In genomic region chr1:108746382-108747127, GRCh38 we compare ENCODE assay signal across 8 cellular contexts. TPM values are rescaled to one million over a fixed set of nuclear protein-coding genes. Genes with fewer than 3 reads are reported as not detected.
DNase-seq lines count a peak whose midpoint lies in the region; ATAC-seq, FAIRE-seq and TF ChIP-seq lines count a peak whose summit lies in the region.

STXBP3 (plus strand) TSS chr1:108746674; CDS start chr1:108746738, 64 bp downstream.

- H3K27ac ChIP-seq in HUES64 (ENCODE audit: low read depth, low read length) (peak within 1 kb of the TSS; percentile 91), OCI-LY1 (ENCODE audit: low read depth, low read length, poor library complexity, severe bottlenecking) (peak within 1 kb of the TSS; percentile 25)

- H3K9ac ChIP-seq in HUES64 (ENCODE audit: low read depth, low read length) (peak within 1 kb of the TSS; percentile 93), OCI-LY1 (ENCODE audit: low read length) (peak within 1 kb of the TSS; percentile 79)

- H3K27ac Mint-ChIP-seq in endothelial cell (ENCODE audit: unreplicated experiment): peak within 1 kb of the TSS; percentile 98

- H3K79me2 ChIP-seq in OCI-LY1 (ENCODE audit: insufficient read depth, low read length): peaks cover 5% of the 10 kb centered on the region; the same call in 1 of the 2 replicates

- H3K4me1 Mint-ChIP-seq in endothelial cell (ENCODE audit: unreplicated experiment): peaks cover 13% of the 10 kb centered on the region

- H3K9me3 ChIP-seq in HUES64 (ENCODE audit: insufficient read depth, low read depth, low read length) (no peaks in the 10 kb centered on the region), OCI-LY1 (ENCODE audit: low read length) (no peaks in the 10 kb centered on the region)

- peaks cover 11% of the 10 kb centered on the region; the same call in 1 of the 2 replicates for H3K4me1 ChIP-seq in HUES64 (ENCODE audit: insufficient read depth, low read length)
- peaks cover 17% of the 10 kb centered on the region for H3K4me1 ChIP-seq in OCI-LY1 (ENCODE audit: insufficient read depth, low read length, severe bottlenecking)

- DNase-seq in D721Med (ENCODE audit: insufficient read length, low spot score) (peak; percentile 77), endothelial cell (ENCODE audit: low spot score) (peak; percentile 100), middle frontal gyrus (ENCODE audit: extremely low spot score, low spot score) (peak; percentile 94)
- DNase-seq in activated CD8-positive, alpha-beta memory T cell treated with anti-CD3 and anti-CD28 coated beads, Interleukin-2, amount 50 U/mL, for 48 hours: peak; percentile 100
- peak; percentile 100 for DNase-seq in stimulated activated CD8-positive, alpha-beta memory T cell treated with anti-CD3 and anti-CD28 coated beads, Interleukin-4, amount 100 ng/mL, for 1 hour (ENCODE audit: low read depth in 2 of 2, low spot score in 1 of 2)

- ATAC-seq in GM21423 (IDR thresholded peaks at IDR 0.05; ENCODE audit: unreplicated experiment): peak; percentile 86

- peaks cover 3% of the 10 kb centered on the region; the same call in 1 of the 2 replicates for H3K36me3 ChIP-seq in HUES64 (ENCODE audit: insufficient read depth, low read length)
- peaks cover 7% of the 10 kb centered on the region; the same call in 1 of the 2 replicates for H3K36me3 ChIP-seq in OCI-LY1 (ENCODE audit: insufficient read depth, low read length)

- FAIRE-seq in D721Med (lab: Jason Lieb, UNC): peak; percentile 11

- TF ChIP-seq CTCF in D721Med (IDR thresholded peaks at IDR 0.05; ENCODE audit: insufficient read depth, missing control alignments) (peak; percentile 69), OCI-LY1 (IDR thresholded peaks at IDR 0.05; ENCODE audit: low read length) (peak; percentile 93), endothelial cell (IDR thresholded peaks at IDR 0.05; ENCODE audit: unreplicated experiment) (peak; percentile 85)

- H3K4me3 ChIP-seq in HUES64 (ENCODE audit: low read length) (peak within 1 kb of the TSS; percentile 91), OCI-LY1 (ENCODE audit: low read depth, low read length, poor library complexity, severe bottlenecking) (peak within 1 kb of the TSS; percentile 73)

- no peaks in the 10 kb centered on the region for H4K20me1 ChIP-seq in OCI-LY1 (ENCODE audit: insufficient read depth, low read length)

- no peaks in the 10 kb centered on the region for H3K9me3 Mint-ChIP-seq in endothelial cell (ENCODE audit: unreplicated experiment)

- peaks cover 13% of the 10 kb centered on the region for H3K27me3 Mint-ChIP-seq in endothelial cell (ENCODE audit: unreplicated experiment)

- peak within 1 kb of the TSS; percentile 99 for H3K4me3 Mint-ChIP-seq in endothelial cell (ENCODE audit: unreplicated experiment)

- WGBS in HUES64: under 1% methylated on average over 69 of the region's 71 CpGs

- no peaks in the 10 kb centered on the region for H3K9me2 ChIP-seq in OCI-LY1 (ENCODE audit: low read depth, low read length)

- no peaks in the 10 kb centered on the region for H3F3A ChIP-seq in OCI-LY1 (ENCODE audit: insufficient read depth, low read length)

- peaks cover 5% of the 10 kb centered on the region; the same call in 1 of the 2 replicates for H3K27me3 ChIP-seq in HUES64 (ENCODE audit: insufficient read depth, low read length)
- no peaks in the 10 kb centered on the region for H3K27me3 ChIP-seq in OCI-LY1 (ENCODE audit: insufficient read depth, low read length)

- H2AFZ ChIP-seq in OCI-LY1 (ENCODE audit: low read length): 0 out of 2 replicates have a peak within 1 kb of the TSS, but pooled peaks have one; percentile 36

- peaks cover 5% of the 10 kb centered on the region for H3K36me3 Mint-ChIP-seq in endothelial cell (ENCODE audit: low read depth, unreplicated experiment)

- peak within 1 kb of the TSS; percentile 83 for H3K4me2 ChIP-seq in OCI-LY1 (ENCODE audit: low read length)

RNA-seq across cellular contexts. Expression of gene STXBP3, which starts in this region (rescaled TPM):
- 29.5 TPM for polyA plus RNA-seq in HUES64 (2013, experiment 1 of 2)
- 33.5 TPM for polyA plus RNA-seq in HUES64 (2013, experiment 2 of 2)
- 44.8 TPM for total RNA-seq in endothelial cell (ENCODE audit: unreplicated experiment)

Comparison
In these comparisons a context has a peak if more than half of its experiments do, and no peak if none do; other contexts are left out.
1. Peak in every context shown above with its lines: DNase-seq, ATAC-seq, H3K4me3 ChIP-seq and H3K27ac ChIP-seq.